Comparison of ENCODE assay signal across 24 cellular contexts in the genomic region with DNA sequence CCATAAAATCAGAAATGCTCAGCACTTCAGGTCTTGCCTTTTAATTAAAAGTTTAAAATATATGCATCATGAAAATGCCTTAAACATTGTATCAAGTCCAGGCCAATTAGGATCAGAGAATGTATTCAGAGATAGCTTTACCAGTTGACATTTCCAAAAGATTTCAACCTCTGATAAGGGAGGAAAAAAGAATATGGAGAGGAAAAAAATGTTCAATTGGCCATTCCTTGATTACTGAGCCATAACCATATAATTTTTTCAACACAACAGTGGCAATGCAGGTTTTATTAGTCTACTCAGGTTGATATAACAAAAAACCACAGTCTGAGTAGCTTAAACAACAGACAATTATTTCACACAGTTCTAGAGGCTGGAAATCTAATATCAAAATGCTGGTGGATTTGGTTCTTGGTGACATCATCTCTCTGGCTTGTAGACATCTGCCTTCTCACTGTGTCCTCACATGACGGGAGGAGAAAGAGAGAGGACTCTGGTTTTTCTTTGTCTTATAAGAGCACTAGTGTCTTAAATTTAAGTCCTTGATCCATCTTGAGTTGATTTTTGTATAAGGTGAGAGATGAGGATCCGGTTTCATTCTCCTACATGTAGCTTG.
A peak's percentile ranks its signal among the peaks of the same experiment; 100 is the strongest.
DNase-seq lines count a peak whose midpoint lies in the region; FAIRE-seq and TF ChIP-seq lines count a peak whose summit lies in the region.
"Had no signal": no experiment of that assay in that cellular context is flagged by ENCODE, and none has a peak within 500 bp of the region (broad histone marks: within the 10 kb centered on the region; RNA-seq: fewer than 3 reads in every experiment).

No MANE protein-coding gene starts in this region.

- TF ChIP-seq RAD21 in Ishikawa (IDR thresholded peaks at IDR 0.05; ENCODE audit: low read depth), result peak; percentile 8; the same call in 1 of the 2 replicates

- DNase-seq in DMS53 (lab: John Stamatoyannopoulos, UW) (peak; percentile 28), DMS53 treated with DMSO at 0.1 percent for 48 hours (lab: John Stamatoyannopoulos, UW; ENCODE audit: unreplicated experiment) (no peak), RCC 7860 (ENCODE audit: low spot score) (peak; percentile 66), myocyte (ENCODE audit: low read depth) (peak; percentile 65), amygdala (lab: John Stamatoyannopoulos, UW) (no peak), H54 (ENCODE audit: insufficient read length, low spot score) (no peak), NCI-H524 treated with DMSO at 0.1 percent for 48 hours (lab: John Stamatoyannopoulos, UW) (no peak)
- DNase-seq: activated effector memory CD4-positive, alpha-beta T cell treated with anti-CD3 and anti-CD28 coated beads, Interleukin-2, amount 50 U/mL, for 16 hours; activated T-cell treated with anti-CD3 and anti-CD28 coated beads, Interleukin-2, amount 50 U/mL, for 1 hour; CD4-positive, alpha-beta memory T cell; cerebellar nuclear complex; dorsolateral prefrontal cortex; islet precursor cell; naive thymus-derived CD8-positive, alpha-beta T cell; NCI-H1694; NCI-H226; NCI-H748 treated with DMSO at 0.1 percent for 48 hours; nucleus accumbens; psoas muscle; stimulated activated naive CD8-positive, alpha-beta T cell treated with anti-CD3 and anti-CD28 coated beads, Interleukin-15, amount 100 ng/mL, for 72 hours; T-helper 2 cell; thyroid gland had no signal

- FAIRE-seq in RCC 7860 (lab: Jason Lieb, UNC), result peak; percentile 73
- no peak for FAIRE-seq in H54 (lab: Jason Lieb, UNC)
- FAIRE-seq: HTR-8/SVneo had no signal

- peak; percentile 91 for TF ChIP-seq EP300 in Ishikawa (IDR thresholded peaks at IDR 0.05; ENCODE audit: borderline replicate concordance)

- TF ChIP-seq POLR2A in H54 (IDR thresholded peaks at IDR 0.05; ENCODE audit: low read depth, low read length), result no peak

TF ChIP-seq in Ishikawa, 13 proteins besides CTCF, POLR2A, EP300 and RAD21:
- TF ChIP-seq, protein P1, sequence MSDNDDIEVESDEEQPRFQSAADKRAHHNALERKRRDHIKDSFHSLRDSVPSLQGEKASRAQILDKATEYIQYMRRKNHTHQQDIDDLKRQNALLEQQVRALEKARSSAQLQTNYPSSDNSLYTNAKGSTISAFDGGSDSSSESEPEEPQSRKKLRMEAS (IDR thresholded peaks at IDR 0.05), result peak; percentile 31; the same call in 1 of the 2 replicates
- no peak for TF ChIP-seq REST (IDR thresholded peaks at IDR 0.05; ENCODE audit: low read depth)
- TF ChIP-seq CREB1 (IDR thresholded peaks at IDR 0.05; ENCODE audit: low read depth), result no peak
- peak; percentile 88 for TF ChIP-seq NFIC (IDR thresholded peaks at IDR 0.05)
- TF ChIP-seq ZBTB7A (IDR thresholded peaks at IDR 0.05; ENCODE audit: low read depth), result no peak
- TF ChIP-seq USF1 (IDR thresholded peaks at IDR 0.05), result no peak; the same call in 1 of the 2 replicates
- TF ChIP-seq EGR1 (IDR thresholded peaks at IDR 0.05), result no peak
- no peak for TF ChIP-seq YY1 (IDR thresholded peaks at IDR 0.05; ENCODE audit: low read depth)
- TF ChIP-seq TCF12 (IDR thresholded peaks at IDR 0.05; ENCODE audit: low read depth), result peak; percentile 76
- TF ChIP-seq CEBPB (IDR thresholded peaks at IDR 0.05), result no peak; the same call in 1 of the 2 replicates
- TF ChIP-seq TAF1 (IDR thresholded peaks at IDR 0.05; ENCODE audit: low read depth), result no peak
- peak; percentile 93 for TF ChIP-seq FOXM1 (IDR thresholded peaks at IDR 0.05; ENCODE audit: borderline replicate concordance, low read depth)
- TF ChIP-seq TEAD4 (IDR thresholded peaks at IDR 0.05), result peak; percentile 72

Comparison
In these comparisons a context has a peak if more than half of its experiments do, and no peak if none do; other contexts are left out.
1. DNase-seq: peak in DMS53 (single experiment), RCC 7860 (single experiment) and myocyte (single experiment); none in DMS53 treated with DMSO at 0.1 percent for 48 hours (single experiment), amygdala (0 of 56), H54 (single experiment) and NCI-H524 treated with DMSO at 0.1 percent for 48 hours (single experiment).